ENCODE assay signal across 17 cellular contexts in genomic region chr9:134216449-134216951, GRCh38. TPM values are rescaled to one million over a fixed set of nuclear protein-coding genes. Genes with fewer than 3 reads are reported as not detected.
DNase-seq lines count a peak whose midpoint lies in the region; ATAC-seq, FAIRE-seq and TF ChIP-seq lines count a peak whose summit lies in the region.
"Had no signal": no experiment of that assay in that cellular context is flagged by ENCODE, and none has a peak within 500 bp of the region (broad histone marks: within the 10 kb centered on the region; RNA-seq: fewer than 3 reads in every experiment).

No MANE protein-coding gene starts in this region.

- H3K4me1 ChIP-seq in astrocyte (ENCODE audit: insufficient read depth, low read length) = peaks cover 14% of the 10 kb centered on the region
- H3K4me1 ChIP-seq: A549 had no signal

- H3K4me3 Mint-ChIP-seq in astrocyte (ENCODE audit: unreplicated experiment) = no peak overlapping the region
- peak overlapping the region; percentile 9 for H3K4me3 Mint-ChIP-seq in progenitor cell of endocrine pancreas (ENCODE audit: low read depth)
- H3K4me3 Mint-ChIP-seq: CD8-positive, alpha-beta memory T cell; mesothelial cell of epicardium had no signal

- peaks cover 5% of the 10 kb centered on the region for H3K9me3 Mint-ChIP-seq in astrocyte (ENCODE audit: unreplicated experiment)
- H3K9me3 Mint-ChIP-seq in progenitor cell of endocrine pancreas (ENCODE audit: low read depth) = no peaks in the 10 kb centered on the region

- H3K4me1 Mint-ChIP-seq in astrocyte (ENCODE audit: low read depth, unreplicated experiment) (no peaks in the 10 kb centered on the region), progenitor cell of endocrine pancreas (ENCODE audit: low read depth) (peaks cover 25% of the 10 kb centered on the region)
- H3K4me1 Mint-ChIP-seq: CD8-positive, alpha-beta memory T cell had no signal

- TF ChIP-seq CTCF in AG04450 (IDR thresholded peaks at IDR 0.05; ENCODE audit: low read depth, low read length) = no peak
- no peak for TF ChIP-seq CTCF in astrocyte (IDR thresholded peaks at IDR 0.05; ENCODE audit: insufficient read depth, low read depth, low read length)
- no peak for TF ChIP-seq CTCF in progenitor cell of endocrine pancreas (IDR thresholded peaks at IDR 0.05; ENCODE audit: unreplicated experiment)

- H3K79me2 ChIP-seq in astrocyte (ENCODE audit: insufficient read depth, low read length) = no peaks in the 10 kb centered on the region

- no peak for FAIRE-seq in astrocyte (lab: Jason Lieb, UNC)
- FAIRE-seq: A549 had no signal

- H3K36me3 Mint-ChIP-seq in astrocyte (ENCODE audit: low read depth, unreplicated experiment) (peaks cover 3% of the 10 kb centered on the region), progenitor cell of endocrine pancreas (ENCODE audit: insufficient read depth) (no peaks in the 10 kb centered on the region)
- H3K36me3 Mint-ChIP-seq: CD8-positive, alpha-beta memory T cell; mesothelial cell of epicardium had no signal

- no peak overlapping the region for H3K27ac Mint-ChIP-seq in astrocyte (ENCODE audit: unreplicated experiment)
- H3K27ac Mint-ChIP-seq in progenitor cell of endocrine pancreas = no peak overlapping the region

- POLR2A ChIA-PET in AG04450 (lab: Yijun Ruan, JAX) = interaction anchor here (1.1 to 1.3 kb wide), 2 partner anchors 10 to 109 kb away, joined by 5 read pairs; no protein-coding TSS in a partner anchor

- no peaks in the 10 kb centered on the region for H3K36me3 ChIP-seq in astrocyte (ENCODE audit: insufficient read depth, low read length)
- H3K36me3 ChIP-seq: gastroesophageal sphincter, upper lobe of left lung had no signal

- H3K4me3 ChIP-seq in AG04450 (ENCODE audit: low read depth, low read length) (no peak overlapping the region), astrocyte (ENCODE audit: insufficient read depth, low read depth, low read length) (no peak overlapping the region)
- H3K4me3 ChIP-seq: A549, gastroesophageal sphincter, skin epidermis, upper lobe of left lung had no signal

- ATAC-seq in GM19328 (IDR thresholded peaks at IDR 0.05; ENCODE audit: unreplicated experiment) (no peak), GM19351 (IDR thresholded peaks at IDR 0.05; ENCODE audit: unreplicated experiment) (no peak), GM19397 (IDR thresholded peaks at IDR 0.05; ENCODE audit: unreplicated experiment) (no peak)
- ATAC-seq: gastroesophageal sphincter had no signal

- DNase-seq in AG04450 (ENCODE audit: low read depth, low spot score) (no peak), astrocyte (ENCODE audit: low read depth) (no peak), left kidney (ENCODE audit: low read depth, low spot score) (peak; percentile 83), progenitor cell of endocrine pancreas (ENCODE audit: low spot score, unreplicated experiment) (no peak), COLO829 (ENCODE audit: low spot score) (no peak)
- DNase-seq: activated CD4-positive, CD25-positive, alpha-beta regulatory T cell; DND-41; NCI-H1092; upper lobe of left lung had no signal

- H3K4me2 ChIP-seq in astrocyte (ENCODE audit: low read length) = peak overlapping the region; percentile 49
- H3K4me2 ChIP-seq: A549 had no signal

- peak overlapping the region; percentile 94 for H3K27ac ChIP-seq in AG04450 (ENCODE audit: low read depth, low read length)
- H3K27ac ChIP-seq in astrocyte (ENCODE audit: low read depth, low read length) = no peak overlapping the region
- H3K27ac ChIP-seq: A549 had no signal

- H2AFZ ChIP-seq in astrocyte (ENCODE audit: low read depth, low read length) = peak overlapping the region; percentile 77

- H3K27me3 ChIP-seq in AG04450 (ENCODE audit: control insufficient read depth, insufficient read depth, low read length) (no peaks in the 10 kb centered on the region), astrocyte (ENCODE audit: insufficient read depth, low read length) (no peaks in the 10 kb centered on the region)
- H3K27me3 ChIP-seq: gastroesophageal sphincter, upper lobe of left lung had no signal

- peaks cover 10% of the 10 kb centered on the region for H3K9me3 ChIP-seq in AG04450 (ENCODE audit: control insufficient read depth, insufficient read depth, low read length)
- no peaks in the 10 kb centered on the region for H3K9me3 ChIP-seq in astrocyte (ENCODE audit: insufficient read depth, low read depth, low read length)

- CTCF ChIA-PET in AG04450 (lab: Charles Lee) = no interaction called here

- no peak overlapping the region for H3K9ac ChIP-seq in astrocyte (ENCODE audit: low read length)

- H4K20me1 ChIP-seq in astrocyte (ENCODE audit: insufficient read depth, low read length) = no peaks in the 10 kb centered on the region

- H3K27me3 Mint-ChIP-seq in astrocyte (ENCODE audit: low read depth, unreplicated experiment) (peaks cover 4% of the 10 kb centered on the region), progenitor cell of endocrine pancreas (no peaks in the 10 kb centered on the region)

RNA-seq across cellular contexts. Expression of gene RNU6ATAC, which starts 52.1 kb away (rescaled TPM):
- polyA plus RNA-seq in AG04450 (2011; rRNA removed) = not detected in 2 replicates
- under 0.01 TPM in 2 replicates for polyA minus RNA-seq in AG04450 (2011; rRNA and poly(A)+ RNA removed)
- total RNA-seq in astrocyte (31.8 and 59.4 TPM in 2 replicates), progenitor cell of endocrine pancreas (107 and 116 TPM in 2 replicates)
- total RNA-seq: gastroesophageal sphincter had no signal
- polyA plus RNA-seq: A549; CD8-positive, alpha-beta memory T cell had no signal
